Comparison of ENCODE assay signal across 8 cellular contexts in the genomic region with DNA sequence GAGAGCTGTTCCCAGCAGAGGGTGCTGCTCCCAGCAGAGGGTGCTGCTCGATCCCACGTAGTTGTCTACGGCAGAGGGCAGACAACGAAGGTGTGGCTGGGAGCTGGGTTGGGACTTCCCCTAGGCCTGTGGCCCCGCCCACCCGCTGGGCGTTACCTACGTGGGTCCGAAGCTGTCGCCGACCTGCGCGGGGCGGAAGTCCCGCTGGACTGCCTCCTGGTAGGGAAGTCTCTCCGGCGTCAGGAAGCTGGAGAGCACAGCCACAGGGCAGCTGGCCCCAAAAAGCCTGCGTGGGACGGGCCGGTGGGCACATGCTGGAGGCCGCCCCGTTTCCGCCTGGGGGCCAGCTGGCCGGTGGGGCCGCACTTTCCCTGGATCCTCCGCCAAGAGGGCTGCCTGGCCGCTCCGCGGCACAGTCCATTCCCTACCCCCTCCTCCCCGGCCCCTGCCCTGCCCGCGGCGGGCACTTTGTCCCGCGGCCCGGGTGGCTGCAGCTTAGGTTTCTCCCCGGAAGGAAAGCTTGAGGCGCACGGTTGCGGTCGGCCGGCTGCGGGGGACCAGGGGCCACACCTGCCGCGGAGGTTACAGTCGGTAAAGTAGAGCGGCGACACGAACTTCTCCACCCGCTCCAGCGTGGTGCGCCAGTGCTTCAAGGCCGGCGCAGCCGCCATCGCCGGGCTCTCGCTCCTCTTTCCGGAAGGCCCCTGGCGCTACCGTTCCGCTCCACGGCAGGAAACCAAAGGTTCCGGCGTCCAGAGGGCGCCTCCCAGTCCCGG. TPM values are rescaled to one million over a fixed set of nuclear protein-coding genes. Genes with fewer than 3 reads are reported as not detected.
DNase-seq lines count a peak whose midpoint lies in the region; ATAC-seq, FAIRE-seq and TF ChIP-seq lines count a peak whose summit lies in the region.

A gene (minus strand): TSS at position 695 of the 776 bp plus-strand sequence. CDS start 24 bp downstream, at position 671.

- peaks cover 4% of the 10 kb centered on the region for H3K23me2 ChIP-seq in H1 (ENCODE audit: low read depth, low read length)

- peak within 1 kb of the TSS; percentile 59 to 85 (median 72) for H3K4me3 ChIP-seq in H1 (ENCODE audit: extremely low read depth in 1 of 4, insufficient read depth in 2 of 4, low read depth in 3 of 4, low read length in 4 of 4)
- H3K4me3 ChIP-seq in mesenchymal stem cell (ENCODE audit: insufficient read depth in 1 of 2, low read depth in 1 of 2, low read length in 2 of 2): peak within 1 kb of the TSS; percentile 78 to 89

- TSS peak; percentile 80 for BruUV-seq in Calu3 (replicated peaks; lab: Mats Ljungman, UMichigan)

- H2BK15ac ChIP-seq in H1 (ENCODE audit: low read length) (peak within 1 kb of the TSS; percentile 49; the same call in 1 of the 2 replicates), mesenchymal stem cell (ENCODE audit: low read depth, poor library complexity, severe bottlenecking) (peak within 1 kb of the TSS; percentile 60)

- H3K4me2 ChIP-seq in H1 (ENCODE audit: insufficient read depth in 1 of 2, low read depth in 2 of 2, low read length in 2 of 2): peak within 1 kb of the TSS; percentile 83 to 85
- peak within 1 kb of the TSS; percentile 95 for H3K4me2 ChIP-seq in mesenchymal stem cell (ENCODE audit: low read length, poor library complexity, severe bottlenecking)

- H3K56ac ChIP-seq in H1 (replicated peaks; ENCODE audit: insufficient read length, low read depth, low read length): peak within 1 kb of the TSS; percentile 17

- peak within 1 kb of the TSS; percentile 73; the same call in 1 of the 2 replicates for H3K18ac ChIP-seq in H1 (ENCODE audit: extremely low read depth, low read length)
- peak within 1 kb of the TSS; percentile 79 to 98 for H3K18ac ChIP-seq in mesenchymal stem cell (ENCODE audit: low read depth in 1 of 2, low read length in 2 of 2)

- no peak within 1 kb of the TSS for H3K14ac ChIP-seq in H1 (ENCODE audit: insufficient read length)
- H3K14ac ChIP-seq in mesenchymal stem cell (ENCODE audit: low read length in 2 of 2): peak within 1 kb of the TSS; percentile 76 to 87

- FAIRE-seq in H1 (lab: Jason Lieb, UNC): peak; percentile 7

- H3K4me1 Mint-ChIP-seq in Calu3 (ENCODE audit: low read depth, unreplicated experiment): peaks cover 16% of the 10 kb centered on the region

- CTCF ChIA-PET in Calu3 (lab: Charles Lee): interaction anchor here (0.5 to 3.3 kb wide), 28 partner anchors 11 to 771 kb away, joined by 3 to 83 read pairs (median 4); a partner anchor contains a TSS
- CTCF ChIA-PET in H1 (lab: Charles Lee; ENCODE audit: partially characterized antibody): interaction anchor here (0.7 to 2.4 kb wide), 20 partner anchors 9 to 326 kb away, joined by 3 to 9 read pairs (median 4); a partner anchor contains a TSS

- H3K79me1 ChIP-seq in H1 (ENCODE audit: low read depth, low read length) (no peaks in the 10 kb centered on the region; the same call in 1 of the 2 replicates), mesenchymal stem cell (replicated peaks; ENCODE audit: low read length, poor library complexity, severe bottlenecking) (peaks cover 46% of the 10 kb centered on the region)

- H3K4ac ChIP-seq in H1 (replicated peaks; ENCODE audit: insufficient read length, low read depth, low read length) (no peak within 1 kb of the TSS), mesenchymal stem cell (ENCODE audit: low read depth in 1 of 2, low read length in 2 of 2) (peak within 1 kb of the TSS; percentile 94 to 98)

- H2BK12ac ChIP-seq in H1 (ENCODE audit: low read depth, low read length) (no peak within 1 kb of the TSS), mesenchymal stem cell (ENCODE audit: low read length in 2 of 2) (no peak within 1 kb of the TSS)

- ATAC-seq in GM21381 (IDR thresholded peaks at IDR 0.05; ENCODE audit: unreplicated experiment): peak; percentile 83

- no peak within 1 kb of the TSS for H4K91ac ChIP-seq in H1 (replicated peaks; ENCODE audit: insufficient read length, low read length)
- peak within 1 kb of the TSS; percentile 90 for H4K91ac ChIP-seq in mesenchymal stem cell (ENCODE audit: low read length)

- H2BK20ac ChIP-seq in H1 (ENCODE audit: low read length): no peak within 1 kb of the TSS; the same call in 1 of the 2 replicates

- no peaks in the 10 kb centered on the region for H3K27me3 Mint-ChIP-seq in Calu3 (ENCODE audit: unreplicated experiment)

- peak; percentile 76 for TF ChIP-seq CTCF in Calu3 (IDR thresholded peaks at IDR 0.05; ENCODE audit: unreplicated experiment)
- peak; percentile 91 to 96 (median 93) for TF ChIP-seq CTCF in H1 (IDR thresholded peaks at IDR 0.05; ENCODE audit: control extremely low read depth in 1 of 3, insufficient read depth in 1 of 3, low read depth in 1 of 3, low read length in 3 of 3)

- peak within 1 kb of the TSS; percentile 93 for H3K27ac Mint-ChIP-seq in Calu3 (ENCODE audit: unreplicated experiment)

- H3K79me2 ChIP-seq in H1 (ENCODE audit: control insufficient read depth in 1 of 2, insufficient read depth in 2 of 2, low read length in 2 of 2): no peaks in the 10 kb centered on the region; a peak in 1 of 4 replicates

- H2AK5ac ChIP-seq in H1 (ENCODE audit: low read depth, low read length): no peak within 1 kb of the TSS
- peak within 1 kb of the TSS; percentile 31 for H2AK5ac ChIP-seq in mesenchymal stem cell (ENCODE audit: low read length, severe bottlenecking)

- H2AFZ ChIP-seq in H1 (ENCODE audit: low read length): no peak within 1 kb of the TSS; the same call in 1 of the 2 replicates
- H2AFZ ChIP-seq in mesenchymal stem cell (ENCODE audit: low read depth, low read length): peak within 1 kb of the TSS; percentile 64

- H3K9me3 ChIP-seq in H1 (ENCODE audit: insufficient read depth in 2 of 2, low read depth in 1 of 2, low read length in 1 of 2): no peaks in the 10 kb centered on the region
- H3K9me3 ChIP-seq in mesenchymal stem cell (ENCODE audit: control insufficient read depth, low read length): no peaks in the 10 kb centered on the region

- peak within 1 kb of the TSS; percentile 85 for H3K4me3 Mint-ChIP-seq in Calu3 (ENCODE audit: low read depth, unreplicated experiment)

- DNase-seq in Calu3 (peak; percentile 99), HUDEP-2 (lab: John Stamatoyannopoulos, UW; ENCODE audit: unreplicated experiment in 76 of 76) (peak in 75 of 76 experiments; percentile 55 to 96 (median 92)), NOMO-1 treated with dmso at 0.1 percent for 144 hours (lab: John Stamatoyannopoulos, UW; ENCODE audit: unreplicated experiment) (peak; percentile 91), H1 (ENCODE audit: low read depth in 1 of 2, low spot score in 2 of 2) (peak; percentile 94 to 96), mesenchymal stem cell (peak; percentile 96)
- DNase-seq in activated CD8-positive, alpha-beta memory T cell treated with anti-CD3 and anti-CD28 coated beads for 48 hours (ENCODE audit: low read depth in 2 of 3, low spot score in 2 of 3): peak; percentile 84 to 91 (median 87)
- peak; percentile 84 for DNase-seq in stimulated activated CD8-positive, alpha-beta memory T cell treated with anti-CD3 and anti-CD28 coated beads, Interleukin-12 subunit alpha, Interleukin-12 subunit beta, amount 100 ng/mL, for 4 hours (ENCODE audit: low read depth)

- POLR2A ChIA-PET in H1 (lab: Charles Lee; ENCODE audit: partially characterized antibody): interaction anchor here (0.5 to 5.2 kb wide), 33 partner anchors 9 to 481 kb away, joined by 3 to 40 read pairs (median 4); a partner anchor contains a TSS

- WGBS in H1 (ENCODE audit: extremely low coverage in 1 of 2, insufficient coverage in 1 of 2, insufficient read length in 1 of 2, insufficient replicate concordance in 2 of 2, low coverage in 1 of 2, low lambda C conversion rate in 2 of 2, missing lambda C conversion rate in 1 of 2), 2 experiments: 2% methylated on average over 40 of the region's 67 CpGs; no CpG with 5 or more reads in 1 of the 2 experiments
- under 1% methylated on average over 60 of the region's 67 CpGs for WGBS in mesenchymal stem cell

- peak; percentile 95 to 96 for TF ChIP-seq POLR2A in H1 (IDR thresholded peaks at IDR 0.05; ENCODE audit: control extremely low read depth in 1 of 2, low read depth in 2 of 2, low read length in 2 of 2)

- H4K20me1 ChIP-seq in H1 (replicated peaks in 1 of 2; ENCODE audit: control insufficient read depth in 1 of 2, insufficient read depth in 2 of 2, low read length in 2 of 2): peaks cover 0 to 4% of the 10 kb centered on the region in 2 experiments

- H3K23ac ChIP-seq in H1 (ENCODE audit: insufficient read length): no peak within 1 kb of the TSS
- H3K23ac ChIP-seq in mesenchymal stem cell (ENCODE audit: low read length in 2 of 2): peak within 1 kb of the TSS in 1 of 2 experiments; percentile 77

- H4K5ac ChIP-seq in H1 (ENCODE audit: insufficient read length, low read depth, low read length): peak within 1 kb of the TSS; percentile 24

- peaks cover 59% of the 10 kb centered on the region for H3K36me3 Mint-ChIP-seq in Calu3 (ENCODE audit: insufficient read depth, unreplicated experiment)

- no peaks in the 10 kb centered on the region for H3K9me3 Mint-ChIP-seq in Calu3 (ENCODE audit: low read depth, unreplicated experiment)

- H2BK120ac ChIP-seq in H1 (replicated peaks; ENCODE audit: low read depth, low read length) (no peak within 1 kb of the TSS), mesenchymal stem cell (ENCODE audit: low read depth, low read length) (peak within 1 kb of the TSS; percentile 86)

- peaks cover 0 to 23% (median 14%) of the 10 kb centered on the region in 4 experiments; a peak in 7 of 8 replicates for H3K36me3 ChIP-seq in H1 (ENCODE audit: control insufficient read depth in 2 of 4, insufficient read depth in 4 of 4, low read length in 3 of 4)
- peaks cover 47 to 63% of the 10 kb centered on the region in 2 experiments for H3K36me3 ChIP-seq in mesenchymal stem cell (ENCODE audit: control insufficient read depth in 1 of 2, insufficient read depth in 2 of 2, low read depth in 1 of 2, low read length in 2 of 2)

- H3K4me1 ChIP-seq in H1 (replicated peaks in 1 of 4; ENCODE audit: control insufficient read depth in 3 of 4, insufficient read depth in 4 of 4, low read length in 3 of 4) (peaks cover 0 to 4% (median 1%) of the 10 kb centered on the region in 4 experiments; a peak in 4 of 7 replicates), mesenchymal stem cell (ENCODE audit: control insufficient read depth, insufficient read depth, low read depth, low read length) (peaks cover 21% of the 10 kb centered on the region)

- H2BK5ac ChIP-seq in H1 (ENCODE audit: low read depth, low read length) (peak within 1 kb of the TSS; percentile 75), mesenchymal stem cell (ENCODE audit: low read depth, low read length, poor library complexity, severe bottlenecking) (peak within 1 kb of the TSS; percentile 88)

- H3K27me3 ChIP-seq in H1 (replicated peaks in 1 of 4; ENCODE audit: control insufficient read depth in 3 of 4, extremely low read depth in 1 of 4, insufficient read depth in 3 of 4, low read length in 3 of 4) (no peaks in the 10 kb centered on the region), mesenchymal stem cell (ENCODE audit: control insufficient read depth in 1 of 2, insufficient read depth in 1 of 2, low read length in 2 of 2) (no peaks in the 10 kb centered on the region)

- H3K9ac ChIP-seq in H1 (replicated peaks in 1 of 4; ENCODE audit: extremely low read depth in 1 of 4, low read depth in 3 of 4, low read length in 3 of 4): peak within 1 kb of the TSS; percentile 62 to 91 (median 83)
- peak within 1 kb of the TSS; percentile 92 for H3K9ac ChIP-seq in mesenchymal stem cell (ENCODE audit: low read length)

- H4K8ac ChIP-seq in H1 (ENCODE audit: extremely low read depth, insufficient read depth, low read length): peak within 1 kb of the TSS; percentile 94; the same call in 1 of the 2 replicates
- H4K8ac ChIP-seq in mesenchymal stem cell (ENCODE audit: low read length): peak within 1 kb of the TSS; percentile 98

- intact Hi-C loops in Calu3 (cut with micrococcal nuclease; ENCODE audit: unreplicated experiment): loop anchor here (2.0 to 10.0 kb wide), 2 partner anchors 83 to 277 kb away; a partner anchor contains a TSS

- TF ChIP-seq EP300 in H1 (IDR thresholded peaks at IDR 0.05; ENCODE audit: borderline replicate concordance in 1 of 2, low read depth in 2 of 2, low read length in 2 of 2): peak; percentile 9 to 76; a peak in 2 of 3 replicates

- peak; percentile 52 to 65 for TF ChIP-seq RAD21 in H1 (IDR thresholded peaks at IDR 0.05 in 1 of 2, conservative IDR thresholded peaks at IDR 0.05 in 1 of 2; ENCODE audit: low read depth in 2 of 2, low read length in 2 of 2)

- H3K27ac ChIP-seq in H1 (ENCODE audit: low read depth, low read length) (peak within 1 kb of the TSS; percentile 74), mesenchymal stem cell (ENCODE audit: low read length, poor library complexity, severe bottlenecking) (peak within 1 kb of the TSS; percentile 90)

RNA-seq across cellular contexts. Expression of the gene that starts here (rescaled TPM):
- 239 and 243 TPM in 2 replicates for total RNA-seq in Calu3 (2022)
- 79.1 and 88.9 TPM in 2 replicates for total RNA-seq in H1 (2021; fragmentation: NEBNext Ultra II Directional; extraction: Animal tissue kit (Norgen Biotek cat#: 25700))
- polyA plus RNA-seq in H1 (2011; rRNA removed): 56.3 and 92.9 TPM in 2 replicates
- 79.0 TPM for polyA plus RNA-seq in H1 (2011; cell fraction: cytosol; rRNA removed)
- polyA plus RNA-seq in H1 (2011; cell fraction: nucleus; rRNA removed): 521 TPM
- polyA plus RNA-seq in H1 (2012, experiment 1 of 2): 66.5 to 112 TPM (median 91.4 TPM) in 4 replicates
- 59.8 TPM for polyA plus RNA-seq in H1 (2012, experiment 2 of 2)
- polyA plus RNA-seq in H1 (2013, experiment 1 of 2): 35.5 TPM
- 29.7 TPM for polyA plus RNA-seq in H1 (2013, experiment 2 of 2)
- 49.7 and 55.5 TPM in 2 replicates for polyA minus RNA-seq in H1 (2011; rRNA and poly(A)+ RNA removed)
- polyA minus RNA-seq in H1 (2011; cell fraction: cytosol; rRNA and poly(A)+ RNA removed): 53.7 TPM
- 195 TPM for polyA minus RNA-seq in H1 (2011; cell fraction: nucleus; rRNA and poly(A)+ RNA removed)
- 58.5 TPM for polyA plus RNA-seq in mesenchymal stem cell (2013, experiment 1 of 2)
- 54.4 TPM for polyA plus RNA-seq in mesenchymal stem cell (2013, experiment 2 of 2)

Comparison
In these comparisons a context has a peak if more than half of its experiments do, and no peak if none do; other contexts are left out.
1. Peak in every context shown above with its lines: DNase-seq, ATAC-seq, H3K4me3 ChIP-seq and H3K27ac ChIP-seq.